ENCODE assay signal across 8 cellular contexts in the genomic region with DNA sequence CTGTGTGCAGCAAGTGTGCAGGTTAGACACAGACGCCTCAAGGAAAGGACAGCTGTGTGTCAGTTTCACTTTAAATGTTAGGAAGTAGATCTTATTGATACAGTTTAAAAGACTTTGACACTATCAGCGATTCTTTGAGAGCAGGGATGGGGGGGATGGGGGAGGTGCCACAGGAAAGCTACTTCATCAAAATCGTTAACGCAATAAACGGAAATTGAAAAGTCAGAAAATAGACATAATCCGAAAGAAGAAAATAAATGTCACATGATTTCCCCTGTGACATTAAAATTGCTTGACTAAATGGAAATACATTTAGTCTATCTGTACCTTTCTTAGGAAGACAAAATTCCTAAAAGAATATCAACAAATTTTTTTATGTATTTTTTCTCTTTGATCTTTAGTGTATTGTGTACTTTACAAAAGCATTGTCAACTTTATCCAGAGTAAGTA. TPM values are rescaled to one million over a fixed set of nuclear protein-coding genes. Genes with fewer than 3 reads are reported as not detected.
DNase-seq lines count a peak whose midpoint lies in the region; ATAC-seq and TF ChIP-seq lines count a peak whose summit lies in the region.

No MANE protein-coding gene starts in this region.

- peak overlapping the region; percentile 75 to 87 for H3K4me3 ChIP-seq in left lung

- TF ChIP-seq CTCF in left lung (IDR thresholded peaks at IDR 0.05) = no peak

- H3K4me1 Mint-ChIP-seq in activated CD4-positive, alpha-beta T cell treated with anti-CD3 and anti-CD28 coated beads, Interleukin-2, amount 10 ng/mL, durations not matched to agents 24 days and 14 days = peaks cover 24% of the 10 kb centered on the region
- H3K4me1 Mint-ChIP-seq in activated naive CD8-positive, alpha-beta T cell treated with anti-CD3 and anti-CD28 coated beads for 36 hours = peaks cover 28% of the 10 kb centered on the region

- H3K9me3 Mint-ChIP-seq in activated CD4-positive, alpha-beta T cell treated with anti-CD3 and anti-CD28 coated beads, Interleukin-2, amount 10 ng/mL, durations not matched to agents 24 days and 14 days = peaks cover 3% of the 10 kb centered on the region
- H3K9me3 Mint-ChIP-seq in activated naive CD8-positive, alpha-beta T cell treated with anti-CD3 and anti-CD28 coated beads for 36 hours = no peaks in the 10 kb centered on the region

- peaks cover 17% of the 10 kb centered on the region for H3K36me3 Mint-ChIP-seq in activated CD4-positive, alpha-beta T cell treated with anti-CD3 and anti-CD28 coated beads, Interleukin-2, amount 10 ng/mL, durations not matched to agents 24 days and 14 days (ENCODE audit: low read depth)
- H3K36me3 Mint-ChIP-seq in activated naive CD8-positive, alpha-beta T cell treated with anti-CD3 and anti-CD28 coated beads for 36 hours = peaks cover 13% of the 10 kb centered on the region

- H3K9me3 ChIP-seq in left lung = no peaks in the 10 kb centered on the region

- intact Hi-C loops in activated CD4-positive, alpha-beta T cell treated with anti-CD3 and anti-CD28 coated beads, Interleukin-2, amount 10 ng/mL, durations not matched to agents 24 days and 14 days (cut with micrococcal nuclease) = loop anchor here (1.0 to 10.0 kb wide), 7 partner anchors 87 to 1178 kb away; partner anchors contain the start of genes BMS1 and HNRNPF
- intact Hi-C loops in left lung (cut with DNase I) = no loop called here

- peaks cover 0 to 12% of the 10 kb centered on the region in 2 donors for H3K36me3 ChIP-seq in left lung

- DNase-seq in activated CD4-positive, alpha-beta T cell treated with anti-CD3 and anti-CD28 coated beads, Interleukin-2, amount 10 ng/mL, durations not matched to agents 24 days and 14 days = no peak
- DNase-seq in activated CD4-positive, alpha-beta T cell treated with anti-CD3 and anti-CD28 coated beads for 48 hours = no peak
- DNase-seq in activated naive CD8-positive, alpha-beta T cell treated with anti-CD3 and anti-CD28 coated beads for 36 hours = no peak
- no peak for DNase-seq in left lung
- no peak for DNase-seq in cerebellar cortex (ENCODE audit: low spot score)
- DNase-seq in NCI-H2196 treated with DMSO at 0.1 percent for 48 hours (lab: John Stamatoyannopoulos, UW; ENCODE audit: unreplicated experiment) = no peak

- peak overlapping the region; percentile 99 for H3K27ac Mint-ChIP-seq in activated CD4-positive, alpha-beta T cell treated with anti-CD3 and anti-CD28 coated beads, Interleukin-2, amount 10 ng/mL, durations not matched to agents 24 days and 14 days
- H3K27ac Mint-ChIP-seq in activated naive CD8-positive, alpha-beta T cell treated with anti-CD3 and anti-CD28 coated beads for 36 hours = peak overlapping the region; percentile 98

- peak overlapping the region; percentile 90 for H3K4me3 Mint-ChIP-seq in activated CD4-positive, alpha-beta T cell treated with anti-CD3 and anti-CD28 coated beads, Interleukin-2, amount 10 ng/mL, durations not matched to agents 24 days and 14 days
- H3K4me3 Mint-ChIP-seq in activated naive CD8-positive, alpha-beta T cell treated with anti-CD3 and anti-CD28 coated beads for 36 hours = peak overlapping the region; percentile 94

- peaks cover 0 to 10% of the 10 kb centered on the region in 2 donors for H3K4me1 ChIP-seq in left lung

- peak overlapping the region; percentile 98 for H3K27ac ChIP-seq in left lung
- peak overlapping the region; percentile 71 for H3K27ac ChIP-seq in temporal lobe (ENCODE audit: low read depth, low read length)

- ATAC-seq in left lung (no peak), GM21423 (IDR thresholded peaks at IDR 0.05; ENCODE audit: unreplicated experiment) (no peak)

- no peaks in the 10 kb centered on the region for H3K27me3 ChIP-seq in left lung

- H3K27me3 Mint-ChIP-seq in activated CD4-positive, alpha-beta T cell treated with anti-CD3 and anti-CD28 coated beads, Interleukin-2, amount 10 ng/mL, durations not matched to agents 24 days and 14 days = no peaks in the 10 kb centered on the region
- H3K27me3 Mint-ChIP-seq in activated naive CD8-positive, alpha-beta T cell treated with anti-CD3 and anti-CD28 coated beads for 36 hours = no peaks in the 10 kb centered on the region

RNA-seq across cellular contexts. Expression of gene ZNF33B, which starts 0.5 kb away (rescaled TPM):
- total RNA-seq in activated CD4-positive, alpha-beta T cell treated with anti-CD3 and anti-CD28 coated beads, Interleukin-2, amount 10 ng/mL, durations not matched to agents 24 days and 14 days = 7.1 and 7.8 TPM in 2 replicates
- 10 to 100 TPM in 1 of 2 experiments, 1 to 10 TPM in 1; 7.6 to 10.3 TPM for total RNA-seq in activated naive CD8-positive, alpha-beta T cell treated with anti-CD3 and anti-CD28 coated beads for 36 hours
- total RNA-seq in left lung = 10 to 100 TPM; 21.0 to 25.5 TPM
- total RNA-seq in temporal lobe = 33.4 TPM
